Comparison of ENCODE assay signal across 1 cellular context in the genomic region with DNA sequence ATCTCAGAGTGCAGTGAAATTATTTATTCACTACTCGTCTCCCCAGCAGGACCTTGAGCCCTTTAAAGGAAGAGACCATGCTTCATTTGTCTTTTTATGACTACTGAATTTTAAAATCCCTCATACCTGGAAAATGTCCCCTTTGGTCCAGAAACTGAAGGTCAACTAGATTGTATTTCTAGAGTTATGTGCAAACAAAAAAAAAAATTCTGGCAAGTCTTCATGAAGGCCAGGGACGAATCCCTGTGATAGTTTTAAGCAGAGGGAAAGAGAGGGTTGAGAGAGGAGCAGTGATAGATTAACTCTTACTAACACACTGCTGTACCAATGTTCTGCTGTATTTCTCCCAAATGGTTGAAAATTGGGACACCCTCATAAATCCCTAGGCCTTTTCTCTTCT.
TF ChIP-seq lines count a peak whose summit lies in the region.

No MANE protein-coding gene starts in this region.

TF ChIP-seq in HepG2, 621 proteins besides CTCF, POLR2A, EP300 and RAD21 (continued from another document):
- TF ChIP-seq, protein P1, sequence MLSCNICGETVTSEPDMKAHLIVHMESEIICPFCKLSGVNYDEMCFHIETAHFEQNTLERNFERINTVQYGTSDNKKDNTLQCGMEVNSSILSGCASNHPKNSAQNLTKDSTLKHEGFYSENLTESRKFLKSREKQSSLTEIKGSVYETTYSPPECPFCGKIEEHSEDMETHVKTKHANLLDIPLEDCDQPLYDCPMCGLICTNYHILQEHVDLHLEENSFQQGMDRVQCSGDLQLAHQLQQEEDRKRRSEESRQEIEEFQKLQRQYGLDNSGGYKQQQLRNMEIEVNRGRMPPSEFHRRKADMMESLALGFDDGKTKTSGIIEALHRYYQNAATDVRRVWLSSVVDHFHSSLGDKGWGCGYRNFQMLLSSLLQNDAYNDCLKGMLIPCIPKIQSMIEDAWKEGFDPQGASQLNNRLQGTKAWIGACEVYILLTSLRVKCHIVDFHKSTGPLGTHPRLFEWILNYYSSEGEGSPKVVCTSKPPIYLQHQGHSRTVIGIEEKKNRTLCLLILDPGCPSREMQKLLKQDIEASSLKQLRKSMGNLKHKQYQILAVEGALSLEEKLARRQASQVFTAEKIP (CRISPR knock-in tag; IDR thresholded peaks at IDR 0.05; ENCODE audit: borderline replicate concordance): no peak
- TF ChIP-seq SOX6 (IDR thresholded peaks at IDR 0.05): no peak
- TF ChIP-seq SOX6 (CRISPR knock-in tag; IDR thresholded peaks at IDR 0.05): 0 out of 2 replicates have a peak, but pooled peaks have one; percentile 12
- no peak for TF ChIP-seq KMT2A (CRISPR knock-in tag; IDR thresholded peaks at IDR 0.05)
- TF ChIP-seq, protein P2, sequence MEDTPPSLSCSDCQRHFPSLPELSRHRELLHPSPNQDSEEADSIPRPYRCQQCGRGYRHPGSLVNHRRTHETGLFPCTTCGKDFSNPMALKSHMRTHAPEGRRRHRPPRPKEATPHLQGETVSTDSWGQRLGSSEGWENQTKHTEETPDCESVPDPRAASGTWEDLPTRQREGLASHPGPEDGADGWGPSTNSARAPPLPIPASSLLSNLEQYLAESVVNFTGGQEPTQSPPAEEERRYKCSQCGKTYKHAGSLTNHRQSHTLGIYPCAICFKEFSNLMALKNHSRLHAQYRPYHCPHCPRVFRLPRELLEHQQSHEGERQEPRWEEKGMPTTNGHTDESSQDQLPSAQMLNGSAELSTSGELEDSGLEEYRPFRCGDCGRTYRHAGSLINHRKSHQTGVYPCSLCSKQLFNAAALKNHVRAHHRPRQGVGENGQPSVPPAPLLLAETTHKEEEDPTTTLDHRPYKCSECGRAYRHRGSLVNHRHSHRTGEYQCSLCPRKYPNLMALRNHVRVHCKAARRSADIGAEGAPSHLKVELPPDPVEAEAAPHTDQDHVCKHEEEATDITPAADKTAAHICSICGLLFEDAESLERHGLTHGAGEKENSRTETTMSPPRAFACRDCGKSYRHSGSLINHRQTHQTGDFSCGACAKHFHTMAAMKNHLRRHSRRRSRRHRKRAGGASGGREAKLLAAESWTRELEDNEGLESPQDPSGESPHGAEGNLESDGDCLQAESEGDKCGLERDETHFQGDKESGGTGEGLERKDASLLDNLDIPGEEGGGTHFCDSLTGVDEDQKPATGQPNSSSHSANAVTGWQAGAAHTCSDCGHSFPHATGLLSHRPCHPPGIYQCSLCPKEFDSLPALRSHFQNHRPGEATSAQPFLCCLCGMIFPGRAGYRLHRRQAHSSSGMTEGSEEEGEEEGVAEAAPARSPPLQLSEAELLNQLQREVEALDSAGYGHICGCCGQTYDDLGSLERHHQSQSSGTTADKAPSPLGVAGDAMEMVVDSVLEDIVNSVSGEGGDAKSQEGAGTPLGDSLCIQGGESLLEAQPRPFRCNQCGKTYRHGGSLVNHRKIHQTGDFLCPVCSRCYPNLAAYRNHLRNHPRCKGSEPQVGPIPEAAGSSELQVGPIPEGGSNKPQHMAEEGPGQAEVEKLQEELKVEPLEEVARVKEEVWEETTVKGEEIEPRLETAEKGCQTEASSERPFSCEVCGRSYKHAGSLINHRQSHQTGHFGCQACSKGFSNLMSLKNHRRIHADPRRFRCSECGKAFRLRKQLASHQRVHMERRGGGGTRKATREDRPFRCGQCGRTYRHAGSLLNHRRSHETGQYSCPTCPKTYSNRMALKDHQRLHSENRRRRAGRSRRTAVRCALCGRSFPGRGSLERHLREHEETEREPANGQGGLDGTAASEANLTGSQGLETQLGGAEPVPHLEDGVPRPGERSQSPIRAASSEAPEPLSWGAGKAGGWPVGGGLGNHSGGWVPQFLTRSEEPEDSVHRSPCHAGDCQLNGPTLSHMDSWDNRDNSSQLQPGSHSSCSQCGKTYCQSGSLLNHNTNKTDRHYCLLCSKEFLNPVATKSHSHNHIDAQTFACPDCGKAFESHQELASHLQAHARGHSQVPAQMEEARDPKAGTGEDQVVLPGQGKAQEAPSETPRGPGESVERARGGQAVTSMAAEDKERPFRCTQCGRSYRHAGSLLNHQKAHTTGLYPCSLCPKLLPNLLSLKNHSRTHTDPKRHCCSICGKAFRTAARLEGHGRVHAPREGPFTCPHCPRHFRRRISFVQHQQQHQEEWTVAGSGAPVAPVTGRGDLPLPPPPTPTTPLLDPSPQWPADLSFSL (CRISPR knock-in tag; IDR thresholded peaks at IDR 0.05): no peak
- TF ChIP-seq ZBTB42 (CRISPR knock-in tag; IDR thresholded peaks at IDR 0.05): no peak
TF ChIP-seq in HepG2: peak in this region for 4.
